8 cellular contexts compared by ENCODE assay signal in the genomic region with DNA sequence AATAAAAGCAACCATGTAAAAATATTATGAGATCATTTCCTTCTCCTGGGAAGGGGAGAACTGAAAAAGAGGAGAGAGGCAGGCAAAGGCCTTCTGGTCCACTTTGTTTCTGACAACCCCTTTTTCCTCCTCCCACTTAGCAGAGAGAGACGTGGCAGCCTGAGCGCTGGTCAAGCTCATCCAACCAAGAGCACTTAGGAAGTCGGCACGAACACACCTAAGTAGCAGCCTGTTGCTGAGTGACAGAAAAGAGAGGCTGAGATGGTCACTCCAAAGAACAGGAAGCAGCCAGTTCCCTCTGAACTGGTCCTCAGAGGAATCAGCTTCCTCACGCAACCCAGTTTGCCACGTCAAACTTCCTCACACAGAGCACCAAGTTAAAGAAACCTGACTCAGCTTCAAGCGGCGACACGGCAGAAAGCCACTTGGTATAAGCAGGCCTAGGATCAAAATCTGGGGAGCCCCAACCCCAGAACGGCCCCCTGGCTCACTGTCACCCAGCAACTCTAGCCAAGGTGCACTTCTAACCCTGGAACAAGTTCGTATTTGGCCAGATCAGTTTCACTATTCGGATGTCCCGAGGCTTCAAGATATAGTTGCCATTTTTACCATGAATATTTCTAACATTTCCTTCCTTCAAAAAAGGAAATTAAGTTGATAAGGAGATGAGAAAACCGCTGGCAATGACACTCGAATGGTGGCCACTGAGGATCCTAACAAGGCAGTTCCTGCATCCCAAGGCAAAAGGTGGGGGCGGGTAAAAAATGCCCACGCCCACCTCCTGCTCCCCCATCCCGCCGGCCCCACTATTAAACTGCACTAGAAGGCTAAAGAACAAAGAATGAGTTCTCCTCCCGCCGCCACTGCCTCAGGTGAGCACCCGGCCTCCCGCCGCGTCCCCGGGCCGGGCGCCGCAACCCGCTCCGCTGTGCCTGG. TPM values are rescaled to one million over a fixed set of nuclear protein-coding genes. Genes with fewer than 3 reads are reported as not detected.
DNase-seq lines count a peak whose midpoint lies in the region; ATAC-seq and TF ChIP-seq lines count a peak whose summit lies in the region.

No MANE protein-coding gene starts in this region.

- H3K4me1 Mint-ChIP-seq in activated CD4-positive, alpha-beta memory T cell treated with anti-CD3 and anti-CD28 coated beads, Interleukin-2, amount 10 ng/mL, durations not matched to agents 7 days and 5 days, result peaks cover 39% of the 10 kb centered on the region

- intact Hi-C loops in lower lobe of right lung (cut with DNase I), result no loop called here

- DNase-seq in AG09309 (ENCODE audit: low read depth), result peak; percentile 80
- peak; percentile 76 for DNase-seq in NCI-H510A treated with DMSO at 0.1 percent for 48 hours (lab: John Stamatoyannopoulos, UW)
- peak; percentile 61 for DNase-seq in activated CD4-positive, alpha-beta memory T cell treated with anti-CD3 and anti-CD28 coated beads, Interleukin-2, amount 10 ng/mL, durations not matched to agents 7 days and 5 days
- peak; percentile 22 for DNase-seq in effector CD8-positive, alpha-beta T cell (lab: John Stamatoyannopoulos, UW)
- peak; percentile 78 for DNase-seq in lower lobe of right lung
- DNase-seq in stimulated activated CD4-positive, alpha-beta T cell treated with anti-CD3 and anti-CD28 coated beads, TNF-alpha, amount 100 ng/mL, for 4 hours (ENCODE audit: low read depth in 3 of 3), result peak; percentile 9 to 24 (median 23)

- CTCF ChIA-PET in activated CD4-positive, alpha-beta memory T cell treated with anti-CD3 and anti-CD28 coated beads, Interleukin-2, amount 10 ng/mL, durations not matched to agents 7 days and 5 days (lab: Charles Lee), result interaction anchor here (0.6 to 1.3 kb wide), 4 partner anchors 28 to 119 kb away, joined by 3 to 4 read pairs (median 4); no protein-coding TSS in a partner anchor

- H3K36me3 ChIP-seq in lower lobe of right lung, result peaks cover 30% of the 10 kb centered on the region

- POLR2A ChIA-PET in activated CD4-positive, alpha-beta memory T cell treated with anti-CD3 and anti-CD28 coated beads, Interleukin-2, amount 10 ng/mL, durations not matched to agents 7 days and 5 days (lab: Charles Lee), result interaction anchor here (0.8 to 2.2 kb wide), 8 partner anchors 10 to 1221 kb away, joined by 3 to 15 read pairs (median 5); a partner anchor contains a TSS

- peaks cover 31% of the 10 kb centered on the region for H3K4me1 ChIP-seq in lower lobe of right lung

- H3K4me3 ChIP-seq in AG09309 (ENCODE audit: control insufficient read depth, low read depth, low read length) (peak overlapping the region; percentile 79), lower lobe of right lung (peak overlapping the region; percentile 91)

- H3K9me3 ChIP-seq in lower lobe of right lung, result no peaks in the 10 kb centered on the region

- H3K9me3 Mint-ChIP-seq in activated CD4-positive, alpha-beta memory T cell treated with anti-CD3 and anti-CD28 coated beads, Interleukin-2, amount 10 ng/mL, durations not matched to agents 7 days and 5 days, result no peaks in the 10 kb centered on the region

- peak overlapping the region; percentile 95 for H3K27ac ChIP-seq in lower lobe of right lung

- H3K36me3 Mint-ChIP-seq in activated CD4-positive, alpha-beta memory T cell treated with anti-CD3 and anti-CD28 coated beads, Interleukin-2, amount 10 ng/mL, durations not matched to agents 7 days and 5 days (ENCODE audit: low read depth), result peaks cover 35% of the 10 kb centered on the region

- H3K4me3 Mint-ChIP-seq in activated CD4-positive, alpha-beta memory T cell treated with anti-CD3 and anti-CD28 coated beads, Interleukin-2, amount 10 ng/mL, durations not matched to agents 7 days and 5 days, result peak overlapping the region; percentile 96

- peak overlapping the region; percentile 95 for H3K27ac Mint-ChIP-seq in activated CD4-positive, alpha-beta memory T cell treated with anti-CD3 and anti-CD28 coated beads, Interleukin-2, amount 10 ng/mL, durations not matched to agents 7 days and 5 days

- TF ChIP-seq CTCF in AG09309 (IDR thresholded peaks at IDR 0.05; ENCODE audit: control insufficient read depth, insufficient read depth, low read depth, low read length, missing control alignments), result no peak
- no peak for TF ChIP-seq CTCF in lower lobe of right lung (IDR thresholded peaks at IDR 0.05)

- no peaks in the 10 kb centered on the region for H3K27me3 ChIP-seq in lower lobe of right lung (ENCODE audit: low read depth)

- H3K27me3 Mint-ChIP-seq in activated CD4-positive, alpha-beta memory T cell treated with anti-CD3 and anti-CD28 coated beads, Interleukin-2, amount 10 ng/mL, durations not matched to agents 7 days and 5 days, result peaks cover 8% of the 10 kb centered on the region

- peak; percentile 43 for TF ChIP-seq POLR2A in GM18526 (IDR thresholded peaks at IDR 0.05; ENCODE audit: extremely low read depth, insufficient read length)

- ATAC-seq in HG03025 (IDR thresholded peaks at IDR 0.05; ENCODE audit: low FRiP score, unreplicated experiment) (peak; percentile 55), lower lobe of right lung (peak; percentile 86 to 90)

RNA-seq across cellular contexts. Expression of a gene that starts 0.7 kb away (rescaled TPM):
- total RNA-seq in activated CD4-positive, alpha-beta memory T cell treated with anti-CD3 and anti-CD28 coated beads, Interleukin-2, amount 10 ng/mL, durations not matched to agents 7 days and 5 days, result 10 to 100 TPM; 59.9 to 62.8 TPM
- total RNA-seq in lower lobe of right lung, result 45.7 TPM

RNA-seq across cellular contexts. Expression of a gene that starts 53.4 kb away (rescaled TPM):
- total RNA-seq in activated CD4-positive, alpha-beta memory T cell treated with anti-CD3 and anti-CD28 coated beads, Interleukin-2, amount 10 ng/mL, durations not matched to agents 7 days and 5 days, result under 1 TPM; 0.50 to 0.63 TPM
- 26.2 TPM for total RNA-seq in lower lobe of right lung

Comparison
In these comparisons a context has a peak if more than half of its experiments do, and no peak if none do; other contexts are left out.
1. Peak in every context shown above with its lines: DNase-seq, ATAC-seq, H3K4me3 ChIP-seq and H3K27ac ChIP-seq.
2. DNase-seq: peak in every context shown above with its lines; median percentile 80 in AG09309; 78 in lower lobe of right lung; 76 in NCI-H510A treated with DMSO at 0.1 percent for 48 hours; 61 in activated CD4-positive, alpha-beta memory T cell treated with anti-CD3 and anti-CD28 coated beads, Interleukin-2, amount 10 ng/mL, durations not matched to agents 7 days and 5 days; 23 in stimulated activated CD4-positive, alpha-beta T cell treated with anti-CD3 and anti-CD28 coated beads, TNF-alpha, amount 100 ng/mL, for 4 hours; 22 in effector CD8-positive, alpha-beta T cell.
3. RNA of a gene that starts 53.4 kb away (total RNA-seq): 26.2 TPM in lower lobe of right lung (single experiment); 0.50 to 0.63 TPM in activated CD4-positive, alpha-beta memory T cell treated with anti-CD3 and anti-CD28 coated beads, Interleukin-2, amount 10 ng/mL, durations not matched to agents 7 days and 5 days; every median in the first group is over 10 times any median in the second.